In genomic region chr12:95096852-95097251, GRCh38 we compare ENCODE assay signal across 2 cellular contexts.
TF ChIP-seq lines count a peak whose summit lies in the region.

No MANE protein-coding gene starts in this region.

TF ChIP-seq in liver, 16 proteins besides CTCF, POLR2A, EP300 and RAD21 (continued from another document):
- TF ChIP-seq RXRA (IDR thresholded peaks at IDR 0.05) (peak in 1 of 2 donors; percentile 9), GABPA (IDR thresholded peaks at IDR 0.05 in 1 of 2, conservative IDR thresholded peaks at IDR 0.05 in 1 of 2) (no peak)

TF ChIP-seq in HepG2, 621 proteins besides CTCF, POLR2A, EP300 and RAD21 (continued from another document):
- TF ChIP-seq ZNF318 (CRISPR knock-in tag; IDR thresholded peaks at IDR 0.05): no peak
- TF ChIP-seq KLF16 (CRISPR knock-in tag; IDR thresholded peaks at IDR 0.05): no peak
- TF ChIP-seq SOX6 (IDR thresholded peaks at IDR 0.05): no peak
- no peak for TF ChIP-seq SOX6 (CRISPR knock-in tag; IDR thresholded peaks at IDR 0.05)
- no peak for TF ChIP-seq ZNF800 (CRISPR knock-in tag; IDR thresholded peaks at IDR 0.05)
- no peak for TF ChIP-seq TFDP1 (CRISPR knock-in tag; IDR thresholded peaks at IDR 0.05; ENCODE audit: borderline replicate concordance)
- TF ChIP-seq FOXA1 (IDR thresholded peaks at IDR 0.05): no peak
- TF ChIP-seq FOXA1 (CRISPR knock-in tag; IDR thresholded peaks at IDR 0.05): no peak
- TF ChIP-seq THYN1 (CRISPR knock-in tag; IDR thresholded peaks at IDR 0.05; ENCODE audit: borderline replicate concordance, low read depth): no peak
- TF ChIP-seq NFATC3 (CRISPR knock-in tag; IDR thresholded peaks at IDR 0.05): no peak
- TF ChIP-seq SETDB1 (CRISPR knock-in tag; IDR thresholded peaks at IDR 0.05; ENCODE audit: borderline replicate concordance): no peak
- TF ChIP-seq MAFF (IDR thresholded peaks at IDR 0.05; ENCODE audit: low read depth, low read length): no peak
- TF ChIP-seq HOXA9 (CRISPR knock-in tag; IDR thresholded peaks at IDR 0.05; ENCODE audit: borderline replicate concordance): no peak
